ENCODE assay signal across 2 cellular contexts in the genomic region with DNA sequence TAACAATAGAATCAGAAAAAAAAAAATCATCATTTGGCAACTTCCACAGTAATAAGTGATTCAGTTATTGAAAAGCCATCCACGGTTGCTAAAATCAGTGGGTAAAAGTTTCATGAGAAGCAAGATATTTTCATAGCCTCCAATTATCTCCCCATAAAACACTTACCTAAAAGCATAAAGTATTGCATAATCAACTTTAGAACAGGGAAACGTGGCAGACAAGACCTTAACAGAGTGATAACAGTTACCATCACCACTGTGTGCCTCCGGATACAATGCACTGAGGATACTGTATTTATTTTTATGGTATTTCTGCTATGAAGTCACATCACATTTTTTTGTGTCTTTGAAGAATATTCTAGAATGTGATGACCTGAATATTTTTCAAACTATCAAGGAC.
A peak's percentile ranks its signal among the peaks of the same experiment; 100 is the strongest.
TF ChIP-seq lines count a peak whose summit lies in the region.

No MANE protein-coding gene starts in this region.

TF ChIP-seq in IMR-90, 13 proteins besides CTCF, POLR2A, EP300 and RAD21:
- TF ChIP-seq MAFK (IDR thresholded peaks at IDR 0.05; ENCODE audit: low read depth, low read length) (no peak), CEBPB (IDR thresholded peaks at IDR 0.05; ENCODE audit: low read depth, low read length) (peak; percentile 83)
- TF ChIP-seq, protein P1, sequence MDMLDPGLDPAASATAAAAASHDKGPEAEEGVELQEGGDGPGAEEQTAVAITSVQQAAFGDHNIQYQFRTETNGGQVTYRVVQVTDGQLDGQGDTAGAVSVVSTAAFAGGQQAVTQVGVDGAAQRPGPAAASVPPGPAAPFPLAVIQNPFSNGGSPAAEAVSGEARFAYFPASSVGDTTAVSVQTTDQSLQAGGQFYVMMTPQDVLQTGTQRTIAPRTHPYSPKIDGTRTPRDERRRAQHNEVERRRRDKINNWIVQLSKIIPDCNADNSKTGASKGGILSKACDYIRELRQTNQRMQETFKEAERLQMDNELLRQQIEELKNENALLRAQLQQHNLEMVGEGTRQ (IDR thresholded peaks at IDR 0.05; ENCODE audit: low read depth, low read length): no peak

TF ChIP-seq in H1, 55 proteins besides CTCF, POLR2A, EP300 and RAD21:
- TF ChIP-seq SRF (IDR thresholded peaks at IDR 0.05; ENCODE audit: low read depth, low read length) (no peak), SUZ12 (IDR thresholded peaks at IDR 0.05; ENCODE audit: low read length) (no peak), EGR1 (IDR thresholded peaks at IDR 0.05; ENCODE audit: borderline replicate concordance, low read depth, low read length) (no peak), POU5F1 (IDR thresholded peaks at IDR 0.05; ENCODE audit: low read depth, low read length) (no peak), CEBPB (IDR thresholded peaks at IDR 0.05; ENCODE audit: low read depth, low read length) (peak; percentile 52; the same call in 1 of the 2 replicates), SP2 (IDR thresholded peaks at IDR 0.05; ENCODE audit: low read length) (no peak)
